ENCODE assay signal across 8 cellular contexts in genomic region chr1:202806845-202807366, GRCh38. TPM values are rescaled to one million over a fixed set of nuclear protein-coding genes. Genes with fewer than 3 reads are reported as not detected.
DNase-seq lines count a peak whose midpoint lies in the region; ATAC-seq, FAIRE-seq and TF ChIP-seq lines count a peak whose summit lies in the region.

No MANE protein-coding gene starts in this region.

- peak overlapping the region; percentile 95 for H3K27ac Mint-ChIP-seq in mesothelial cell of epicardium

- H3K4me2 ChIP-seq in H1 (ENCODE audit: insufficient read depth in 1 of 2, low read depth in 2 of 2, low read length in 2 of 2) = peak overlapping the region; percentile 52 to 70

- H3K27me3 ChIP-seq in WERI-Rb-1 (ENCODE audit: insufficient read depth, low read depth, severe bottlenecking) (no peaks in the 10 kb centered on the region), H1 (replicated peaks in 1 of 4; ENCODE audit: control insufficient read depth in 3 of 4, extremely low read depth in 1 of 4, insufficient read depth in 3 of 4, low read length in 3 of 4) (peaks cover 0 to 5% (median 1%) of the 10 kb centered on the region in 4 experiments; a peak in 2 of 7 replicates), subcutaneous abdominal adipose tissue (ENCODE audit: control insufficient read depth in 5 of 5, insufficient read depth in 4 of 5, low read length in 5 of 5) (no peaks in the 10 kb centered on the region)

- H3K23me2 ChIP-seq in H1 (ENCODE audit: low read depth, low read length) = peaks cover 14% of the 10 kb centered on the region

- H3K36me3 ChIP-seq in WERI-Rb-1 (peaks cover 4% of the 10 kb centered on the region; the same call in 1 of the 2 replicates), H1 (ENCODE audit: control insufficient read depth in 2 of 4, insufficient read depth in 4 of 4, low read length in 3 of 4) (no peaks in the 10 kb centered on the region), subcutaneous abdominal adipose tissue (ENCODE audit: control insufficient read depth in 5 of 5, insufficient read depth in 5 of 5, low read length in 5 of 5) (no peaks in the 10 kb centered on the region)

- WGBS in H1 (ENCODE audit: extremely low coverage in 1 of 2, insufficient coverage in 1 of 2, insufficient read length in 1 of 2, insufficient replicate concordance in 2 of 2, low coverage in 1 of 2, low lambda C conversion rate in 2 of 2, missing lambda C conversion rate in 1 of 2), 2 experiments = 1% methylated on average over 18 of the region's 44 CpGs; no CpG with 5 or more reads in 1 of the 2 experiments

- CTCF ChIA-PET in H1 (lab: Charles Lee; ENCODE audit: partially characterized antibody) = interaction anchor here (1.5 kb wide), 1 partner anchor 17 kb away, joined by 4 read pairs; no protein-coding TSS in a partner anchor

- H3K27ac ChIP-seq in WERI-Rb-1 (peak overlapping the region; percentile 85), H1 (ENCODE audit: low read depth, low read length) (peak overlapping the region; percentile 76; the same call in 1 of the 2 replicates), subcutaneous abdominal adipose tissue (ENCODE audit: low read depth, low read length) (peak overlapping the region; percentile 75)

- no peak for TF ChIP-seq EP300 in H1 (IDR thresholded peaks at IDR 0.05; ENCODE audit: borderline replicate concordance in 1 of 2, low read depth in 2 of 2, low read length in 2 of 2)

- H3K9me3 ChIP-seq in WERI-Rb-1 (ENCODE audit: severe bottlenecking) = no peaks in the 10 kb centered on the region
- H3K9me3 ChIP-seq in H1 (ENCODE audit: insufficient read depth in 2 of 2, low read depth in 1 of 2, low read length in 1 of 2) = no peaks in the 10 kb centered on the region
- no peaks in the 10 kb centered on the region for H3K9me3 ChIP-seq in subcutaneous abdominal adipose tissue (ENCODE audit: control insufficient read depth in 5 of 5, low read length in 5 of 5)

- H3K9ac ChIP-seq in H1 (replicated peaks in 1 of 4; ENCODE audit: extremely low read depth in 1 of 4, low read depth in 3 of 4, low read length in 3 of 4) (peak overlapping the region; percentile 73 to 94 (median 82)), subcutaneous abdominal adipose tissue (ENCODE audit: low read length in 5 of 5) (peak overlapping the region; percentile 38 to 89 (median 86))

- DNase-seq in AG09309 (ENCODE audit: low read depth) (no peak), HCEC 1CT (peak; percentile 23), WERI-Rb-1 (peak; percentile 66), H1 (ENCODE audit: low read depth in 1 of 2, low spot score in 2 of 2) (peak in 1 of 2 experiments; percentile 59), mesothelial cell of epicardium (ENCODE audit: low spot score in 2 of 2, unreplicated experiment in 2 of 2) (peak; percentile 29 to 63)

- H2BK120ac ChIP-seq in H1 (replicated peaks; ENCODE audit: low read depth, low read length) = no peak overlapping the region

- TF ChIP-seq POLR2A in H1 (IDR thresholded peaks at IDR 0.05; ENCODE audit: control extremely low read depth in 1 of 2, low read depth in 2 of 2, low read length in 2 of 2) = no peak; a peak in 1 of 3 replicates

- peak overlapping the region; percentile 88 for H3K4me3 Mint-ChIP-seq in mesothelial cell of epicardium

- H2BK12ac ChIP-seq in H1 (ENCODE audit: low read depth, low read length) = 0 out of 2 replicates have a peak overlapping the region, but pooled peaks have one; percentile 53

- no peak overlapping the region for H3K14ac ChIP-seq in H1 (ENCODE audit: insufficient read length)

- peak overlapping the region; percentile 88; the same call in 1 of the 2 replicates for H4K8ac ChIP-seq in H1 (ENCODE audit: extremely low read depth, insufficient read depth, low read length)

- H3K4me1 ChIP-seq in H1 (replicated peaks in 1 of 4; ENCODE audit: control insufficient read depth in 3 of 4, insufficient read depth in 4 of 4, low read length in 3 of 4) (peaks cover 6 to 12% (median 9%) of the 10 kb centered on the region in 4 experiments), subcutaneous abdominal adipose tissue (ENCODE audit: control insufficient read depth in 5 of 5, insufficient read depth in 5 of 5, low read length in 5 of 5) (peaks cover 2 to 47% (median 37%) of the 10 kb centered on the region in 5 donors)

- peaks cover 3 to 9% of the 10 kb centered on the region in 2 experiments for H4K20me1 ChIP-seq in H1 (replicated peaks in 1 of 2; ENCODE audit: control insufficient read depth in 1 of 2, insufficient read depth in 2 of 2, low read length in 2 of 2)

- POLR2A ChIA-PET in H1 (lab: Charles Lee; ENCODE audit: partially characterized antibody) = interaction anchor here (1.0 to 2.2 kb wide), 5 partner anchors 11 to 54 kb away, joined by 3 to 12 read pairs (median 6); no protein-coding TSS in a partner anchor

- H3K18ac ChIP-seq in H1 (ENCODE audit: extremely low read depth, low read length) = peak overlapping the region; percentile 65

- peak overlapping the region; percentile 3 for H3K4ac ChIP-seq in H1 (replicated peaks; ENCODE audit: insufficient read length, low read depth, low read length)

- H3K4me1 Mint-ChIP-seq in mesothelial cell of epicardium = peaks cover 54% of the 10 kb centered on the region

- no peaks in the 10 kb centered on the region for H3K36me3 Mint-ChIP-seq in mesothelial cell of epicardium

- no peak overlapping the region for H3K23ac ChIP-seq in H1 (ENCODE audit: insufficient read length)

- H3K79me1 ChIP-seq in H1 (ENCODE audit: low read depth, low read length) = no peaks in the 10 kb centered on the region

- TF ChIP-seq CTCF in AG09309 (IDR thresholded peaks at IDR 0.05; ENCODE audit: control insufficient read depth, insufficient read depth, low read depth, low read length, missing control alignments) (no peak), WERI-Rb-1 (IDR thresholded peaks at IDR 0.05; ENCODE audit: low read depth, low read length) (no peak), H1 (IDR thresholded peaks at IDR 0.05; ENCODE audit: control extremely low read depth in 1 of 3, insufficient read depth in 1 of 3, low read depth in 1 of 3, low read length in 3 of 3) (no peak), mesothelial cell of epicardium (IDR thresholded peaks at IDR 0.05; ENCODE audit: unreplicated experiment) (no peak)

- FAIRE-seq in H1 (lab: Jason Lieb, UNC) = no peak

- peak overlapping the region; percentile 12 for H4K5ac ChIP-seq in H1 (ENCODE audit: insufficient read length, low read depth, low read length)

- H3K9me3 Mint-ChIP-seq in mesothelial cell of epicardium = no peaks in the 10 kb centered on the region

- no peak overlapping the region for H2BK15ac ChIP-seq in H1 (ENCODE audit: low read length)

- no peak overlapping the region for H2BK20ac ChIP-seq in H1 (ENCODE audit: low read length)

- H3K79me2 ChIP-seq in H1 (ENCODE audit: control insufficient read depth in 1 of 2, insufficient read depth in 2 of 2, low read length in 2 of 2) = peaks cover 43 to 72% of the 10 kb centered on the region in 2 experiments

- no peak for TF ChIP-seq RAD21 in H1 (IDR thresholded peaks at IDR 0.05 in 1 of 2, conservative IDR thresholded peaks at IDR 0.05 in 1 of 2; ENCODE audit: low read depth in 2 of 2, low read length in 2 of 2)

- H2BK5ac ChIP-seq in H1 (ENCODE audit: low read depth, low read length) = peak overlapping the region; percentile 80; the same call in 1 of the 2 replicates

- H3K4me3 ChIP-seq in AG09309 (ENCODE audit: control insufficient read depth, low read depth, low read length) (peak overlapping the region; percentile 96), WERI-Rb-1 (ENCODE audit: low read depth, low read length) (peak overlapping the region; percentile 69), H1 (ENCODE audit: extremely low read depth in 1 of 4, insufficient read depth in 2 of 4, low read depth in 3 of 4, low read length in 4 of 4) (peak overlapping the region; percentile 86 to 96 (median 89)), subcutaneous abdominal adipose tissue (ENCODE audit: low read depth in 1 of 5, low read length in 5 of 5) (peak overlapping the region; percentile 80 to 98 (median 96))

- H2AFZ ChIP-seq in H1 (ENCODE audit: low read length) = no peak overlapping the region

- ATAC-seq in HG02642 (IDR thresholded peaks at IDR 0.05; ENCODE audit: poor library complexity, unreplicated experiment) = no peak
- ATAC-seq in GM21737 (IDR thresholded peaks at IDR 0.05; ENCODE audit: unreplicated experiment) = no peak

- peak overlapping the region; percentile 22 for H4K91ac ChIP-seq in H1 (replicated peaks; ENCODE audit: insufficient read length, low read length)

- H3K27me3 Mint-ChIP-seq in mesothelial cell of epicardium (ENCODE audit: low read depth) = no peaks in the 10 kb centered on the region

- no peak overlapping the region for H2AK5ac ChIP-seq in H1 (ENCODE audit: low read depth, low read length)

- H3K56ac ChIP-seq in H1 (replicated peaks; ENCODE audit: insufficient read length, low read depth, low read length) = peak overlapping the region; percentile 62

TF ChIP-seq in H1, 55 proteins besides CTCF, POLR2A, EP300 and RAD21:
- TF ChIP-seq ASH2L (IDR thresholded peaks at IDR 0.05; ENCODE audit: low read length) (no peak), KDM4A (IDR thresholded peaks at IDR 0.05; ENCODE audit: low read depth, low read length, severe bottlenecking) (peak; percentile 11), PHF8 (conservative IDR thresholded peaks at IDR 0.05; ENCODE audit: low read depth, low read length) (0 out of 2 replicates have a peak, but pooled peaks have one; percentile 27)

RNA-seq across cellular contexts. Expression of gene KDM5B, which starts 1.3 kb away (rescaled TPM):
- total RNA-seq in H1 (2021; fragmentation: NEBNext Ultra II Directional; extraction: Animal tissue kit (Norgen Biotek cat#: 25700)) = 210 and 221 TPM in 2 replicates
- polyA plus RNA-seq in H1 (2011; rRNA removed) = 55.1 and 73.3 TPM in 2 replicates
- 83.3 TPM for polyA plus RNA-seq in H1 (2011; cell fraction: cytosol; rRNA removed)
- 112 TPM for polyA plus RNA-seq in H1 (2011; cell fraction: nucleus; rRNA removed)
- 82.0 to 114 TPM (median 94.0 TPM) in 4 replicates for polyA plus RNA-seq in H1 (2012, experiment 1 of 2)
- polyA plus RNA-seq in H1 (2012, experiment 2 of 2) = 8.3 TPM
- polyA plus RNA-seq in H1 (2013, experiment 1 of 2) = 78.6 TPM
- polyA plus RNA-seq in H1 (2013, experiment 2 of 2) = 70.4 TPM
- 315 and 337 TPM in 2 replicates for polyA minus RNA-seq in H1 (2011; rRNA and poly(A)+ RNA removed)
- 161 TPM for polyA minus RNA-seq in H1 (2011; cell fraction: cytosol; rRNA and poly(A)+ RNA removed)
- polyA minus RNA-seq in H1 (2011; cell fraction: nucleus; rRNA and poly(A)+ RNA removed) = 405 TPM
- 230 to 265 TPM (median 260 TPM) in 3 replicates for total RNA-seq in mesothelial cell of epicardium

RNA-seq across cellular contexts. Expression of gene PCAT6, which starts 3.8 kb away (rescaled TPM):
- 4.6 and 6.4 TPM in 2 replicates for total RNA-seq in H1 (2021; fragmentation: NEBNext Ultra II Directional; extraction: Animal tissue kit (Norgen Biotek cat#: 25700))
- polyA plus RNA-seq in H1 (2011; rRNA removed) = 14.7 and 27.5 TPM in 2 replicates
- 10.7 TPM for polyA plus RNA-seq in H1 (2011; cell fraction: cytosol; rRNA removed)
- polyA plus RNA-seq in H1 (2011; cell fraction: nucleus; rRNA removed) = 25.7 TPM
- polyA plus RNA-seq in H1 (2012, experiment 1 of 2) = 12.1 to 14.2 TPM (median 13.3 TPM) in 4 replicates
- 9.0 TPM for polyA plus RNA-seq in H1 (2012, experiment 2 of 2)
- 21.2 TPM for polyA plus RNA-seq in H1 (2013, experiment 1 of 2)
- polyA plus RNA-seq in H1 (2013, experiment 2 of 2) = 19.8 TPM
- polyA minus RNA-seq in H1 (2011; rRNA and poly(A)+ RNA removed) = 1.5 and 3.3 TPM in 2 replicates
- 8.1 TPM for polyA minus RNA-seq in H1 (2011; cell fraction: cytosol; rRNA and poly(A)+ RNA removed)
- 14.6 TPM for polyA minus RNA-seq in H1 (2011; cell fraction: nucleus; rRNA and poly(A)+ RNA removed)
- 9.9 to 10.6 TPM (median 9.9 TPM) in 3 replicates for total RNA-seq in mesothelial cell of epicardium
